In genomic region chr2:147346142-147346541, GRCh38 we compare ENCODE assay signal across 27 cellular contexts.
"Had no signal": no experiment of that assay in that cellular context is flagged by ENCODE, and none has a peak within 500 bp of the region (broad histone marks: within the 10 kb centered on the region; RNA-seq: fewer than 3 reads in every experiment).

No MANE protein-coding gene starts in this region.

- H3K27ac Mint-ChIP-seq: immature natural killer cell; memory B cell; naive thymus-derived CD4-positive, alpha-beta T cell; natural killer cell treated with Interleukin-12 subunit alpha and Interleukin-12 subunit beta and Interleukin-15 and Interleukin-18, amount 100 ng/mL, for 72 hours; progenitor cell of endocrine pancreas; stimulated activated effector memory CD8-positive, alpha-beta T cell treated with anti-CD3 and anti-CD28 coated beads, Interleukin-12 subunit alpha, Interleukin-12 subunit beta, amount 100 ng/mL, for 72 hours; stimulated activated naive CD8-positive, alpha-beta T cell treated with anti-CD3 and anti-CD28 coated beads, Interleukin-15, Interleukin-2, amounts not matched to agents 100 ng/mL and 50 ng/mL, for 24 hours had no signal

- H3K4me3 Mint-ChIP-seq: immature natural killer cell; memory B cell; naive thymus-derived CD4-positive, alpha-beta T cell; natural killer cell treated with Interleukin-12 subunit alpha and Interleukin-12 subunit beta and Interleukin-15 and Interleukin-18, amount 100 ng/mL, for 72 hours; stimulated activated effector memory CD8-positive, alpha-beta T cell treated with anti-CD3 and anti-CD28 coated beads, Interleukin-12 subunit alpha, Interleukin-12 subunit beta, amount 100 ng/mL, for 72 hours; stimulated activated naive CD8-positive, alpha-beta T cell treated with anti-CD3 and anti-CD28 coated beads, Interleukin-15, Interleukin-2, amounts not matched to agents 100 ng/mL and 50 ng/mL, for 24 hours had no signal

- H3K9me3 ChIP-seq: ovary, suprapubic skin, upper lobe of right lung had no signal

- H3K4me3 ChIP-seq: left ventricle myocardium inferior, lung, mucosa of descending colon, ovary, sigmoid colon, spleen, suprapubic skin, thoracic aorta, tibial artery, upper lobe of right lung had no signal

- H3K27me3 Mint-ChIP-seq: memory B cell; natural killer cell treated with Interleukin-12 subunit alpha and Interleukin-12 subunit beta and Interleukin-15 and Interleukin-18, amount 100 ng/mL, for 72 hours; progenitor cell of endocrine pancreas; stimulated activated naive CD8-positive, alpha-beta T cell treated with anti-CD3 and anti-CD28 coated beads, Interleukin-15, Interleukin-2, amounts not matched to agents 100 ng/mL and 50 ng/mL, for 24 hours had no signal

- FAIRE-seq: islet of Langerhans, small intestine, urothelium cell line had no signal

- DNase-seq: hypothalamus; immature natural killer cell; left ventricle myocardium inferior; midbrain; mucosa of descending colon; naive thymus-derived CD4-positive, alpha-beta T cell; ovary; retina; right cardiac atrium; sigmoid colon; small intestine; spleen; stimulated activated CD4-positive, alpha-beta T cell treated with anti-CD3 and anti-CD28 coated beads, Interleukin-4, amount 100 ng/mL, for 24 hours; stimulated activated naive CD4-positive, alpha-beta T cell; tibial artery; trophoblast cell; upper lobe of right lung had no signal

- H3K27ac ChIP-seq: left ventricle myocardium inferior, ovary, sigmoid colon, spleen, suprapubic skin, thoracic aorta, tibial artery, upper lobe of right lung had no signal

- H3K36me3 Mint-ChIP-seq: memory B cell; stimulated activated effector memory CD8-positive, alpha-beta T cell treated with anti-CD3 and anti-CD28 coated beads, Interleukin-12 subunit alpha, Interleukin-12 subunit beta, amount 100 ng/mL, for 72 hours had no signal

- H3K27me3 ChIP-seq: ovary, sigmoid colon, spleen, suprapubic skin, tibial artery, upper lobe of right lung had no signal

- H3K4me1 ChIP-seq: left ventricle myocardium inferior, sigmoid colon, spleen, suprapubic skin, tibial artery, upper lobe of right lung had no signal

- ATAC-seq: naive thymus-derived CD4-positive, alpha-beta T cell; natural killer cell treated with Interleukin-12 subunit alpha and Interleukin-12 subunit beta and Interleukin-15 and Interleukin-18, amount 100 ng/mL, for 72 hours; right cardiac atrium; stimulated activated effector memory CD8-positive, alpha-beta T cell treated with anti-CD3 and anti-CD28 coated beads, Interleukin-12 subunit alpha, Interleukin-12 subunit beta, amount 100 ng/mL, for 72 hours; upper lobe of right lung had no signal

- H3K9me3 Mint-ChIP-seq: stimulated activated effector memory CD8-positive, alpha-beta T cell treated with anti-CD3 and anti-CD28 coated beads, Interleukin-12 subunit alpha, Interleukin-12 subunit beta, amount 100 ng/mL, for 72 hours had no signal

- H3K36me3 ChIP-seq: left ventricle myocardium inferior, ovary, sigmoid colon, spleen, suprapubic skin, thoracic aorta, tibial artery, upper lobe of right lung had no signal

- H3K4me1 Mint-ChIP-seq: immature natural killer cell; memory B cell; naive thymus-derived CD4-positive, alpha-beta T cell; stimulated activated effector memory CD8-positive, alpha-beta T cell treated with anti-CD3 and anti-CD28 coated beads, Interleukin-12 subunit alpha, Interleukin-12 subunit beta, amount 100 ng/mL, for 72 hours had no signal
